10 cellular contexts compared by ENCODE assay signal in the genomic region with DNA sequence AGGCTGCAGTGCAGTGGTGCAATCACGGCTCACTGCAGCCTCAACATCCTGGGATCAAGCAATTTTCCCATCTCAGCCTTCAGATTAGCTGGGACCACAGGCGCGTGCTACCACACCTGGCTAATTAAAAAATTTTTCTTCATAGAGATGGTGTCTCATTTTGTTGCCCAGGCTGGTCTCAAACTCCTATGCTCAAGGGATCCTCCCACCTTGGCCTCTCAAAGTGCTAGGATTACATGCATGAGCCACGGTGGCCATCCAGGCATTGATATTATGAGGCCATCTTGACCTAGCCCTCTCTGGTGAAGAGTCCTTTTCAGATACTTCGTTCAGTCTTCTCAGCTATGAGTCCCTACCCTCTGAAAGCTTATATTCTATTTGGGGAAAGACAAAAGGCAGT. TPM values are rescaled to one million over a fixed set of nuclear protein-coding genes. Genes with fewer than 3 reads are reported as not detected.
DNase-seq lines count a peak whose midpoint lies in the region; ATAC-seq and TF ChIP-seq lines count a peak whose summit lies in the region.
"Had no signal": no experiment of that assay in that cellular context is flagged by ENCODE, and none has a peak within 500 bp of the region (broad histone marks: within the 10 kb centered on the region; RNA-seq: fewer than 3 reads in every experiment).

No MANE protein-coding gene starts in this region.

- no peak for ATAC-seq in activated CD4-positive, alpha-beta T cell treated with anti-CD3 and anti-CD28 coated beads for 36 hours
- ATAC-seq in stimulated activated naive CD8-positive, alpha-beta T cell treated with anti-CD3 and anti-CD28 coated beads, Interleukin-15, amount 100 ng/mL, for 72 hours: no peak

- peaks cover 19% of the 10 kb centered on the region for H3K36me3 Mint-ChIP-seq in activated CD4-positive, alpha-beta T cell treated with anti-CD3 and anti-CD28 coated beads for 36 hours (ENCODE audit: low read depth)
- peaks cover 31% of the 10 kb centered on the region for H3K36me3 Mint-ChIP-seq in T-helper 2 cell treated with Interferon-gamma antibody and Interleukin-4, amounts not matched to agents 5 μg/mL and 100 μg/mL, for 36 hours (ENCODE audit: low read depth)

- POLR2A ChIA-PET in activated CD4-positive, alpha-beta T cell treated with anti-CD3 and anti-CD28 coated beads for 36 hours (lab: Charles Lee): interaction anchor here (1.7 kb wide), 1 partner anchor 26 kb away, joined by 6 read pairs; no protein-coding TSS in a partner anchor

- intact Hi-C loops in activated CD4-positive, alpha-beta T cell treated with anti-CD3 and anti-CD28 coated beads for 36 hours (cut with DNase I, micrococcal nuclease): loop anchor here (2.0 to 5.0 kb wide), 7 partner anchors 132 to 447 kb away; partner anchors contain the start of genes BZW1 (in 1 of the 2), CFLAR (in 1 of the 2) and TMEM237 (in 1 of the 2)

- CTCF ChIA-PET in activated CD4-positive, alpha-beta T cell treated with anti-CD3 and anti-CD28 coated beads for 36 hours (lab: Charles Lee): interaction anchor here (1.0 to 6.6 kb wide), 4 partner anchors 26 to 139 kb away, joined by 3 to 52 read pairs (median 4); no protein-coding TSS in a partner anchor

- H3K4me1 Mint-ChIP-seq in activated CD4-positive, alpha-beta T cell treated with anti-CD3 and anti-CD28 coated beads for 36 hours: peaks cover 78% of the 10 kb centered on the region
- H3K4me1 Mint-ChIP-seq in T-helper 2 cell treated with Interferon-gamma antibody and Interleukin-4, amounts not matched to agents 5 μg/mL and 100 μg/mL, for 36 hours (ENCODE audit: low read depth): peaks cover 59% of the 10 kb centered on the region
- H3K4me1 Mint-ChIP-seq in stimulated activated naive CD8-positive, alpha-beta T cell treated with anti-CD3 and anti-CD28 coated beads, Interleukin-15, amount 100 ng/mL, for 72 hours: peaks cover 87% of the 10 kb centered on the region

- H3K4me3 Mint-ChIP-seq in activated CD4-positive, alpha-beta T cell treated with anti-CD3 and anti-CD28 coated beads for 36 hours: peak overlapping the region; percentile 79
- peak overlapping the region; percentile 88 for H3K4me3 Mint-ChIP-seq in T-helper 2 cell treated with Interferon-gamma antibody and Interleukin-4, amounts not matched to agents 5 μg/mL and 100 μg/mL, for 36 hours
- peak overlapping the region; percentile 91 to 92 for H3K4me3 Mint-ChIP-seq in stimulated activated naive CD8-positive, alpha-beta T cell treated with anti-CD3 and anti-CD28 coated beads, Interleukin-15, amount 100 ng/mL, for 72 hours

- H3K27ac Mint-ChIP-seq in activated CD4-positive, alpha-beta T cell treated with anti-CD3 and anti-CD28 coated beads for 36 hours: peak overlapping the region; percentile 75
- peak overlapping the region; percentile 99 for H3K27ac Mint-ChIP-seq in T-helper 2 cell treated with Interferon-gamma antibody and Interleukin-4, amounts not matched to agents 5 μg/mL and 100 μg/mL, for 36 hours
- H3K27ac Mint-ChIP-seq in stimulated activated naive CD8-positive, alpha-beta T cell treated with anti-CD3 and anti-CD28 coated beads, Interleukin-15, amount 100 ng/mL, for 72 hours: peak overlapping the region; percentile 54 to 98

- TF ChIP-seq CTCF in fibroblast of mammary gland (conservative IDR thresholded peaks at IDR 0.05; ENCODE audit: control insufficient read depth, insufficient read depth, low read depth, low read length): no peak

- H3K4me3 ChIP-seq in fibroblast of mammary gland (ENCODE audit: control insufficient read depth, low read depth, low read length): peak overlapping the region; percentile 83

- H3K27me3 Mint-ChIP-seq in activated CD4-positive, alpha-beta T cell treated with anti-CD3 and anti-CD28 coated beads for 36 hours: no peaks in the 10 kb centered on the region
- no peaks in the 10 kb centered on the region for H3K27me3 Mint-ChIP-seq in T-helper 2 cell treated with Interferon-gamma antibody and Interleukin-4, amounts not matched to agents 5 μg/mL and 100 μg/mL, for 36 hours (ENCODE audit: low read depth)
- no peaks in the 10 kb centered on the region for H3K27me3 Mint-ChIP-seq in stimulated activated naive CD8-positive, alpha-beta T cell treated with anti-CD3 and anti-CD28 coated beads, Interleukin-15, amount 100 ng/mL, for 72 hours

- H3K9me3 Mint-ChIP-seq in activated CD4-positive, alpha-beta T cell treated with anti-CD3 and anti-CD28 coated beads for 36 hours (ENCODE audit: low read depth): no peaks in the 10 kb centered on the region
- H3K9me3 Mint-ChIP-seq in T-helper 2 cell treated with Interferon-gamma antibody and Interleukin-4, amounts not matched to agents 5 μg/mL and 100 μg/mL, for 36 hours: no peaks in the 10 kb centered on the region
- no peaks in the 10 kb centered on the region for H3K9me3 Mint-ChIP-seq in stimulated activated naive CD8-positive, alpha-beta T cell treated with anti-CD3 and anti-CD28 coated beads, Interleukin-15, amount 100 ng/mL, for 72 hours

- no peak for DNase-seq in activated CD4-positive, alpha-beta T cell treated with anti-CD3 and anti-CD28 coated beads for 36 hours
- no peak for DNase-seq in activated CD4-positive, alpha-beta T cell treated with anti-CD3 and anti-CD28 coated beads, Interleukin-2, amount 50 U/mL, for 48 hours
- peak; percentile 3 for DNase-seq in T-helper 2 cell treated with Interferon-gamma antibody and Interleukin-4, amounts not matched to agents 5 μg/mL and 100 μg/mL, for 36 hours (ENCODE audit: low spot score)
- no peak for DNase-seq in fibroblast of mammary gland (ENCODE audit: low read depth)
- DNase-seq in stimulated activated naive CD8-positive, alpha-beta T cell treated with anti-CD3 and anti-CD28 coated beads, Interleukin-15, amount 100 ng/mL, for 72 hours: no peak
- no peak for DNase-seq in AG20443 (ENCODE audit: low spot score)
- no peak for DNase-seq in NCI-H226
- no peak for DNase-seq in stimulated activated CD4-positive, alpha-beta T cell treated with anti-CD3 and anti-CD28 coated beads, Interleukin-2, amount 100 ng/mL, for 24 hours
- DNase-seq: anterior cingulate cortex, mucosa of descending colon had no signal

RNA-seq across cellular contexts. Expression of gene CASP8, which starts 1.1 kb away (rescaled TPM):
- 10 to 100 TPM; 45.1 to 49.1 TPM for total RNA-seq in activated CD4-positive, alpha-beta T cell treated with anti-CD3 and anti-CD28 coated beads for 36 hours
